8 cellular contexts compared by ENCODE assay signal in genomic region chr6:149567194-149567586, GRCh38. TPM values are rescaled to one million over a fixed set of nuclear protein-coding genes. Genes with fewer than 3 reads are reported as not detected.
DNase-seq lines count a peak whose midpoint lies in the region; ATAC-seq and TF ChIP-seq lines count a peak whose summit lies in the region.

No MANE protein-coding gene starts in this region.

- no peaks in the 10 kb centered on the region for H3K36me3 ChIP-seq in CD4-positive, alpha-beta memory T cell (ENCODE audit: insufficient read depth, low read length)
- H3K36me3 ChIP-seq in Loucy (ENCODE audit: insufficient read depth, low read length) (no peaks in the 10 kb centered on the region), neuronal stem cell (replicated peaks in 1 of 2; ENCODE audit: control insufficient read depth in 2 of 2, insufficient read depth in 2 of 2, low read length in 2 of 2) (peaks cover 0 to 9% of the 10 kb centered on the region in 2 donors)

- no peak overlapping the region for H2BK12ac ChIP-seq in neuronal stem cell (ENCODE audit: low read length)

- no peak overlapping the region for H2AK5ac ChIP-seq in neuronal stem cell (ENCODE audit: low read depth, low read length)

- no peaks in the 10 kb centered on the region for H3K9me3 Mint-ChIP-seq in CD4-positive, alpha-beta memory T cell
- H3K9me3 Mint-ChIP-seq in effector memory CD8-positive, alpha-beta T cell: no peaks in the 10 kb centered on the region

- H3F3A ChIP-seq in Loucy (ENCODE audit: low read depth): no peaks in the 10 kb centered on the region

- ATAC-seq in effector memory CD8-positive, alpha-beta T cell (replicated peaks): no peak
- no peak for ATAC-seq in GM21390 (IDR thresholded peaks at IDR 0.05; ENCODE audit: unreplicated experiment)
- no peak for ATAC-seq in HG03521 (IDR thresholded peaks at IDR 0.05; ENCODE audit: unreplicated experiment)

- no peak for TF ChIP-seq CTCF in Loucy (conservative IDR thresholded peaks at IDR 0.05; ENCODE audit: low read length)

- CTCF ChIA-PET in CD4-positive, alpha-beta memory T cell (lab: Charles Lee; ENCODE audit: partially characterized antibody): no interaction called here
- CTCF ChIA-PET in HEK293T (lab: Yijun Ruan, JAX): no interaction called here

- no peaks in the 10 kb centered on the region for H3K9me3 ChIP-seq in CD4-positive, alpha-beta memory T cell (ENCODE audit: control insufficient read depth in 1 of 2, low read length in 2 of 2)
- H3K9me3 ChIP-seq in Loucy (ENCODE audit: insufficient read depth, low read depth, low read length) (no peaks in the 10 kb centered on the region), neuronal stem cell (replicated peaks in 1 of 2; ENCODE audit: control insufficient read depth in 2 of 2, insufficient read depth in 1 of 2, low read depth in 1 of 2, low read length in 2 of 2) (no peaks in the 10 kb centered on the region)

- H3K4me2 ChIP-seq in Loucy (ENCODE audit: low read depth, low read length, poor library complexity, severe bottlenecking) (peak overlapping the region; percentile 85), neuronal stem cell (ENCODE audit: insufficient read depth, low read length, poor library complexity, severe bottlenecking) (peak overlapping the region; percentile 81)

- H2AFZ ChIP-seq in Loucy (ENCODE audit: low read length) (peak overlapping the region; percentile 99), neuronal stem cell (ENCODE audit: low read length) (peak overlapping the region; percentile 98)

- H3K14ac ChIP-seq in neuronal stem cell (ENCODE audit: low read length): no peak overlapping the region

- H3K79me2 ChIP-seq in Loucy (ENCODE audit: insufficient read depth, low read length): peaks cover 48% of the 10 kb centered on the region

- no CpG with 5 or more reads among the region's 12 CpGs for WGBS in neuronal stem cell (ENCODE audit: extremely low coverage in 2 of 2, insufficient read length in 2 of 2, insufficient replicate concordance in 1 of 2), 2 donors

- peak overlapping the region; percentile 78 to 96 (median 88) for H3K27ac Mint-ChIP-seq in CD4-positive, alpha-beta memory T cell
- peak overlapping the region; percentile 88 to 91 for H3K27ac Mint-ChIP-seq in effector memory CD8-positive, alpha-beta T cell

- peaks cover 5% of the 10 kb centered on the region for H3K79me1 ChIP-seq in neuronal stem cell (ENCODE audit: low read depth, low read length)

- no peak overlapping the region for H3K23ac ChIP-seq in neuronal stem cell (ENCODE audit: low read depth, low read length, poor library complexity)

- no peaks in the 10 kb centered on the region for H3K9me2 ChIP-seq in Loucy (replicated peaks; ENCODE audit: low read depth, low read length)

- peak overlapping the region; percentile 71 for H2BK5ac ChIP-seq in neuronal stem cell (ENCODE audit: low read length)

- peak overlapping the region; percentile 61 to 94 for H3K4me3 ChIP-seq in CD4-positive, alpha-beta memory T cell (ENCODE audit: low read length in 2 of 2)
- peak overlapping the region; percentile 84 for H3K4me3 ChIP-seq in Loucy (ENCODE audit: low read length, poor library complexity, severe bottlenecking)
- H3K4me3 ChIP-seq in neuronal stem cell (ENCODE audit: low read length in 2 of 2): peak overlapping the region; percentile 87 to 99

- intact Hi-C loops in CD4-positive, alpha-beta memory T cell (cut with micrococcal nuclease): loop anchor here (5.0 kb wide), 1 partner anchor 805 kb away; no protein-coding TSS in a partner anchor

- H3K4me1 ChIP-seq in CD4-positive, alpha-beta memory T cell (ENCODE audit: insufficient read depth, low read length): peaks cover 25% of the 10 kb centered on the region
- H3K4me1 ChIP-seq in Loucy (ENCODE audit: insufficient read depth, low read length, poor library complexity, severe bottlenecking) (peaks cover 34% of the 10 kb centered on the region), neuronal stem cell (ENCODE audit: control insufficient read depth in 2 of 2, insufficient read depth in 1 of 2, low read depth in 1 of 2, low read length in 2 of 2) (peaks cover 0 to 1% of the 10 kb centered on the region in 2 donors)

- H3K27me3 ChIP-seq in CD4-positive, alpha-beta memory T cell (ENCODE audit: insufficient read depth, low read length): no peaks in the 10 kb centered on the region
- H3K27me3 ChIP-seq in Loucy (ENCODE audit: insufficient read depth, low read length, poor library complexity, severe bottlenecking): no peaks in the 10 kb centered on the region
- H3K27me3 ChIP-seq in neuronal stem cell (ENCODE audit: control insufficient read depth in 3 of 3, insufficient read depth in 3 of 3, low read depth in 1 of 3, low read length in 3 of 3): peaks cover 0 to 13% (median 2%) of the 10 kb centered on the region in 3 experiments

- peak overlapping the region; percentile 93 for H3K27ac ChIP-seq in CD4-positive, alpha-beta memory T cell (ENCODE audit: low read depth, low read length)
- H3K27ac ChIP-seq in neuronal stem cell (replicated peaks; ENCODE audit: low read length): no peak overlapping the region

- no peak overlapping the region for H4K91ac ChIP-seq in neuronal stem cell (ENCODE audit: low read depth, low read length, poor library complexity)

- peaks cover 25% of the 10 kb centered on the region for H4K20me1 ChIP-seq in Loucy (ENCODE audit: insufficient read depth, low read length, poor library complexity, severe bottlenecking)

- H3K9ac ChIP-seq in Loucy (ENCODE audit: low read depth, low read length, poor library complexity, severe bottlenecking) (peak overlapping the region; percentile 90), neuronal stem cell (ENCODE audit: low read depth, low read length, poor library complexity) (peak overlapping the region; percentile 96)

- H3K4me1 Mint-ChIP-seq in CD4-positive, alpha-beta memory T cell: peaks cover 11 to 29% (median 17%) of the 10 kb centered on the region in 4 donors
- H3K4me1 Mint-ChIP-seq in effector memory CD8-positive, alpha-beta T cell (ENCODE audit: low read depth in 2 of 2): peaks cover 7 to 18% of the 10 kb centered on the region in 2 donors

- H3K27me3 Mint-ChIP-seq in CD4-positive, alpha-beta memory T cell: no peaks in the 10 kb centered on the region
- no peaks in the 10 kb centered on the region for H3K27me3 Mint-ChIP-seq in effector memory CD8-positive, alpha-beta T cell

- DNase-seq in CD4-positive, alpha-beta memory T cell: no peak
- no peak for DNase-seq in effector memory CD8-positive, alpha-beta T cell
- DNase-seq in neuronal stem cell (ENCODE audit: low spot score) (no peak), HEK293T (ENCODE audit: extremely low spot score) (no peak), NCI-H345 treated with DMSO at 0.1 percent for 48 hours (lab: John Stamatoyannopoulos, UW; ENCODE audit: unreplicated experiment) (no peak)

- H3K4ac ChIP-seq in neuronal stem cell (ENCODE audit: low read length): no peak overlapping the region

- H3K4me3 Mint-ChIP-seq in CD4-positive, alpha-beta memory T cell: peak overlapping the region; percentile 90 to 95 (median 93)
- peak overlapping the region; percentile 93 to 94 for H3K4me3 Mint-ChIP-seq in effector memory CD8-positive, alpha-beta T cell

- no peak overlapping the region for H2BK15ac ChIP-seq in neuronal stem cell (ENCODE audit: low read length)

- H4K8ac ChIP-seq in neuronal stem cell (ENCODE audit: low read depth, low read length): no peak overlapping the region

- peak overlapping the region; percentile 98 for H3K18ac ChIP-seq in neuronal stem cell (ENCODE audit: low read length)

- no peak overlapping the region for H2BK120ac ChIP-seq in neuronal stem cell (ENCODE audit: low read depth, low read length)

- H3K36me3 Mint-ChIP-seq in CD4-positive, alpha-beta memory T cell: peaks cover 0 to 11% of the 10 kb centered on the region in 2 donors
- peaks cover 17% of the 10 kb centered on the region for H3K36me3 Mint-ChIP-seq in effector memory CD8-positive, alpha-beta T cell (ENCODE audit: insufficient read depth)

- POLR2A ChIA-PET in CD4-positive, alpha-beta memory T cell (lab: Charles Lee; ENCODE audit: partially characterized antibody): no interaction called here
- POLR2A ChIA-PET in HEK293T (lab: Yijun Ruan, JAX): no interaction called here

TF ChIP-seq in HEK293T, 16 proteins besides CTCF, POLR2A, EP300 and RAD21:
- no peak for TF ChIP-seq BHLHE40 (IDR thresholded peaks at IDR 0.05; ENCODE audit: borderline replicate concordance)
- no peak for TF ChIP-seq NFRKB (IDR thresholded peaks at IDR 0.05)
- no peak for TF ChIP-seq FOXA1 (IDR thresholded peaks at IDR 0.05)
TF ChIP-seq in HEK293T: peak in this region for 0.

RNA-seq across cellular contexts. Expression of gene GINM1, which starts 1.0 kb away (rescaled TPM):
- total RNA-seq in CD4-positive, alpha-beta memory T cell: 10 to 100 TPM; 17.1 to 18.5 TPM
- 10 to 100 TPM; 23.2 to 26.1 TPM for polyA plus RNA-seq in CD4-positive, alpha-beta memory T cell
- polyA plus RNA-seq in neuronal stem cell (2013, experiment 1 of 2): 26.0 TPM
- 26.8 TPM for polyA plus RNA-seq in neuronal stem cell (2013, experiment 2 of 2)

RNA-seq across cellular contexts. Expression of gene PPIL4, which starts 21.3 kb away (rescaled TPM):
- total RNA-seq in CD4-positive, alpha-beta memory T cell: 10 to 100 TPM; 33.1 to 35.7 TPM
- 10 to 100 TPM in 1 of 2 donors, 1 to 10 TPM in 1; 10.0 to 14.5 TPM for polyA plus RNA-seq in CD4-positive, alpha-beta memory T cell
- 42.6 TPM for polyA plus RNA-seq in neuronal stem cell (2013, experiment 1 of 2)
- polyA plus RNA-seq in neuronal stem cell (2013, experiment 2 of 2): 43.9 TPM
